8 cellular contexts compared by ENCODE assay signal in the genomic region with DNA sequence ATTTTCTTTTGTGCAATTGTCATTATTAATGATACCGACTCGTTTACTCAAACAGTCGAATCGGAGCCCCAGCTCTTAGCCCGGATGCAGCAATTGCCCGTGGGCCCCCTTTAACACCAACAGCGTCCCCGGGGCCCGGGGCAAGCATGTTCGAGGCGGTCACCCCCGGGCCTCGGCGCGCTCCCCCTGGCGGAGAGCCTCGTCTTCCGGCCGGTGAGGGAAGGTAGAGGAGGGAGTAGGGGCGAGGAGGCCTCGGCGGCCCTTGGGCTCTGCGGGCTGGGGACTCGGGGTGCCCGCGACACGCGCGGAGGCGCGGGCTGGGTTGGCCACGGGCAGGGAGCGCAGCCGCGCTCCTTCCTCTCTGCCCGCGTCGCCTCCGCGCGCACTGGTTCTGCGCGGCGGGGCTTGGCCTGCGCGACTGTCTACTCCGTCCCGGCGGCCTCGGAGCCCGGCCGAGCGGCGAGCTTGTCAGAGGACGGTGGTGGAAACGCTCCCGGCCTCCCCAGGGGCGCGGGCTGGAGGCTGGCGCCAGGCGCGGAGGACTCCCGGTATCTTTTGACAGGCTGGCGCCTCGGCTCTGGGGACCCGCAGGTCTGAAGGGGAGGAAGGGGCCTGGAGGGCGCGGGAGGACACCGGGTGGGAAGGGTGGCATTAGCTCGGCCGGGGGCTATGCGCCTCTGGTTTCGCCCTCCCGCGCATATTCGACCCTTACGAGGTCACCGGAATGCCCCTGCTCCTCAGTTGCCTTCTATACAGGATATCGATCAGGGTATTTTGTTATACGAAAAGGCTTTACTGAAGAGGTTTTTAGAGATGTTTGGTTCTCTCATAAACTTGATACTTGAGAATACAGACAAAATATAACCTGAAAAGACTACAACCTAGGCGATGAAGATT. TPM values are rescaled to one million over a fixed set of nuclear protein-coding genes. Genes with fewer than 3 reads are reported as not detected.
DNase-seq lines count a peak whose midpoint lies in the region; ATAC-seq and TF ChIP-seq lines count a peak whose summit lies in the region.

No MANE protein-coding gene starts in this region.

- DNase-seq in AG08396 (ENCODE audit: low spot score) (peak; percentile 91), NCI-H446 (lab: John Stamatoyannopoulos, UW) (peak; percentile 16 to 63), lower leg skin (ENCODE audit: low spot score in 2 of 2) (peak; percentile 60 to 95)
- DNase-seq in activated CD4-positive, alpha-beta T cell treated with anti-CD3 and anti-CD28 coated beads, Interleukin-2, amount 50 U/mL, for 1 hour: peak; percentile 81
- DNase-seq in stimulated activated CD4-positive, alpha-beta T cell treated with anti-CD3 and anti-CD28 coated beads, Interleukin-4, amount 100 ng/mL, for 48 hours (ENCODE audit: low read depth in 2 of 2): peak; percentile 79 to 82

- ATAC-seq in GM18868 (IDR thresholded peaks at IDR 0.05; ENCODE audit: unreplicated experiment) (peak; percentile 75), HG03097 (IDR thresholded peaks at IDR 0.05; ENCODE audit: low FRiP score, unreplicated experiment) (peak; percentile 73)

- H3K27me3 Mint-ChIP-seq in dendritic cell treated with granulocyte-macrophage colony-stimulating factor and Interleukin-4, amounts not matched to agents 40 ng/mL and 50 ng/mL, for 4 days: peaks cover 30% of the 10 kb centered on the region

- TF ChIP-seq CTCF in lower leg skin (IDR thresholded peaks at IDR 0.05): no peak

- peaks cover 7% of the 10 kb centered on the region for H3K36me3 Mint-ChIP-seq in dendritic cell treated with granulocyte-macrophage colony-stimulating factor and Interleukin-4, amounts not matched to agents 40 ng/mL and 50 ng/mL, for 4 days (ENCODE audit: low read depth)

- peak overlapping the region; percentile 86 for H3K4me3 Mint-ChIP-seq in dendritic cell treated with granulocyte-macrophage colony-stimulating factor and Interleukin-4, amounts not matched to agents 40 ng/mL and 50 ng/mL, for 4 days

- no peak for TF ChIP-seq POLR2A in lower leg skin (IDR thresholded peaks at IDR 0.05)

- peak overlapping the region; percentile 70 for H3K27ac Mint-ChIP-seq in dendritic cell treated with granulocyte-macrophage colony-stimulating factor and Interleukin-4, amounts not matched to agents 40 ng/mL and 50 ng/mL, for 4 days

- intact Hi-C loops in dendritic cell treated with granulocyte-macrophage colony-stimulating factor and Interleukin-4, amounts not matched to agents 40 ng/mL and 50 ng/mL, for 4 days (cut with micrococcal nuclease): loop anchor here (5.0 kb wide), 1 partner anchor 218 kb away; no protein-coding TSS in a partner anchor
- intact Hi-C loops in lower leg skin (cut with DNase I; ENCODE audit: low total_unique reads): no loop called here

- H3K4me3 ChIP-seq in lower leg skin (ENCODE audit: low read depth, poor library complexity, severe bottlenecking): peak overlapping the region; percentile 80

- peaks cover 25% of the 10 kb centered on the region for H3K4me1 Mint-ChIP-seq in dendritic cell treated with granulocyte-macrophage colony-stimulating factor and Interleukin-4, amounts not matched to agents 40 ng/mL and 50 ng/mL, for 4 days (ENCODE audit: low read depth)

- 3% methylated on average over 58 to 61 of the region's 81 CpGs for WGBS in lower leg skin, 2 donors

- H3K9me3 Mint-ChIP-seq in dendritic cell treated with granulocyte-macrophage colony-stimulating factor and Interleukin-4, amounts not matched to agents 40 ng/mL and 50 ng/mL, for 4 days: no peaks in the 10 kb centered on the region

RNA-seq across cellular contexts. Expression of a gene that starts 1.5 kb away (rescaled TPM):
- 10 to 100 TPM in 1 of 4 donors, 1 to 10 TPM in 3; 5.4 to 16.0 (median 7.7) TPM for total RNA-seq in lower leg skin

RNA-seq across cellular contexts. Expression of a gene that starts 1.6 kb away (rescaled TPM):
- total RNA-seq in lower leg skin: 1 to 10 TPM; 1.8 to 5.5 (median 3.7) TPM

RNA-seq across cellular contexts. Expression of a gene that starts 26.8 kb away (rescaled TPM):
- 1 to 10 TPM; 6.5 to 10.0 (median 7.9) TPM for total RNA-seq in lower leg skin

RNA-seq across cellular contexts. Expression of a gene that starts 45.4 kb away (rescaled TPM):
- total RNA-seq in lower leg skin: 10 to 100 TPM; 51.5 to 73.0 (median 55.1) TPM

Comparison
In these comparisons a context has a peak if more than half of its experiments do, and no peak if none do; other contexts are left out.
1. Peak in every context shown above with its lines: DNase-seq, ATAC-seq and H3K4me3 ChIP-seq.
2. DNase-seq: peak in every context shown above with its lines; median percentile 91 in AG08396; 81 in activated CD4-positive, alpha-beta T cell treated with anti-CD3 and anti-CD28 coated beads, Interleukin-2, amount 50 U/mL, for 1 hour; 80 in stimulated activated CD4-positive, alpha-beta T cell treated with anti-CD3 and anti-CD28 coated beads, Interleukin-4, amount 100 ng/mL, for 48 hours; 78 in lower leg skin; 40 in NCI-H446.